ENCODE assay signal across 8 cellular contexts in genomic region chr10:86755454-86755739, GRCh38. TPM values are rescaled to one million over a fixed set of nuclear protein-coding genes. Genes with fewer than 3 reads are reported as not detected.
DNase-seq lines count a peak whose midpoint lies in the region; ATAC-seq lines count a peak whose summit lies in the region.

No MANE protein-coding gene starts in this region.

- no peaks in the 10 kb centered on the region for H3K36me3 ChIP-seq in iPS-20b (ENCODE audit: insufficient read depth, low read depth, low read length)

- peaks cover 1% of the 10 kb centered on the region for H3K36me3 Mint-ChIP-seq in activated CD4-positive, alpha-beta T cell treated with anti-CD3 and anti-CD28 coated beads, Interleukin-2, amount 10 ng/mL, durations not matched to agents 24 days and 14 days (ENCODE audit: low read depth)
- H3K36me3 Mint-ChIP-seq in activated T-helper 1 cell treated with anti-CD3 and anti-CD28 coated beads, Interleukin-12 subunit alpha, Interleukin-12 subunit beta, Interleukin-2, Interleukin-4 antibody, amounts not matched to agents 30 ng/mL and 10 ng/mL and 1 ng/mL, durations not matched to agents 14 hours and 24 hours and 36 hours (ENCODE audit: low read depth) = peaks cover 6% of the 10 kb centered on the region

- H3K4me1 Mint-ChIP-seq in activated CD4-positive, alpha-beta T cell treated with anti-CD3 and anti-CD28 coated beads, Interleukin-2, amount 10 ng/mL, durations not matched to agents 24 days and 14 days = peaks cover 40% of the 10 kb centered on the region
- peaks cover 52% of the 10 kb centered on the region for H3K4me1 Mint-ChIP-seq in activated T-helper 1 cell treated with anti-CD3 and anti-CD28 coated beads, Interleukin-12 subunit alpha, Interleukin-12 subunit beta, Interleukin-2, Interleukin-4 antibody, amounts not matched to agents 30 ng/mL and 10 ng/mL and 1 ng/mL, durations not matched to agents 14 hours and 24 hours and 36 hours (ENCODE audit: low read depth)

- ATAC-seq in HG02642 (IDR thresholded peaks at IDR 0.05; ENCODE audit: poor library complexity, unreplicated experiment) = no peak

- no peaks in the 10 kb centered on the region for H3K27me3 ChIP-seq in iPS-20b (ENCODE audit: insufficient read depth, low read length)

- peak overlapping the region; percentile 83 for H3K27ac ChIP-seq in iPS-20b (ENCODE audit: low read length)
- H3K27ac ChIP-seq in temporal lobe (ENCODE audit: low read depth, low read length) = peak overlapping the region; percentile 46

- peak overlapping the region; percentile 76 for H3K4me3 ChIP-seq in iPS-20b (ENCODE audit: low read length)

- intact Hi-C loops in activated CD4-positive, alpha-beta T cell treated with anti-CD3 and anti-CD28 coated beads, Interleukin-2, amount 10 ng/mL, durations not matched to agents 24 days and 14 days (cut with micrococcal nuclease) = loop anchor here (5.0 to 10.0 kb wide), 3 partner anchors 132 to 351 kb away; partner anchors contain the start of gene WAPL
- intact Hi-C loops in activated T-helper 1 cell treated with anti-CD3 and anti-CD28 coated beads, Interleukin-12 subunit alpha, Interleukin-12 subunit beta, Interleukin-2, Interleukin-4 antibody, amounts not matched to agents 30 ng/mL and 10 ng/mL and 1 ng/mL, durations not matched to agents 14 hours and 24 hours and 36 hours (cut with micrococcal nuclease) = loop anchor here (5.0 to 10.0 kb wide), 2 partner anchors 353 to 749 kb away; partner anchors contain the start of gene MINPP1

- H3K9me3 ChIP-seq in iPS-20b (ENCODE audit: insufficient read depth, low read depth, low read length) = no peaks in the 10 kb centered on the region

- peaks cover 17% of the 10 kb centered on the region for H3K4me1 ChIP-seq in iPS-20b (ENCODE audit: insufficient read depth, low read length)

- no peak for DNase-seq in activated CD4-positive, alpha-beta T cell treated with anti-CD3 and anti-CD28 coated beads, Interleukin-2, amount 10 ng/mL, durations not matched to agents 24 days and 14 days
- no peak for DNase-seq in activated CD4-positive, alpha-beta T cell treated with anti-CD3 and anti-CD28 coated beads, Interleukin-2, amount 50 U/mL, for 4 hours
- DNase-seq in activated T-helper 1 cell treated with anti-CD3 and anti-CD28 coated beads, Interleukin-12 subunit alpha, Interleukin-12 subunit beta, Interleukin-2, Interleukin-4 antibody, amounts not matched to agents 30 ng/mL and 10 ng/mL and 1 ng/mL, durations not matched to agents 14 hours and 24 hours and 36 hours (ENCODE audit: low spot score) = no peak
- DNase-seq in NCI-H748 (lab: John Stamatoyannopoulos, UW; ENCODE audit: unreplicated experiment) (no peak), DMS 273 treated with DMSO at 0.1 percent for 48 hours (lab: John Stamatoyannopoulos, UW) (no peak)

- peaks cover 38% of the 10 kb centered on the region for H3K27me3 Mint-ChIP-seq in activated CD4-positive, alpha-beta T cell treated with anti-CD3 and anti-CD28 coated beads, Interleukin-2, amount 10 ng/mL, durations not matched to agents 24 days and 14 days
- H3K27me3 Mint-ChIP-seq in activated T-helper 1 cell treated with anti-CD3 and anti-CD28 coated beads, Interleukin-12 subunit alpha, Interleukin-12 subunit beta, Interleukin-2, Interleukin-4 antibody, amounts not matched to agents 30 ng/mL and 10 ng/mL and 1 ng/mL, durations not matched to agents 14 hours and 24 hours and 36 hours (ENCODE audit: insufficient read depth) = peaks cover 43% of the 10 kb centered on the region

- peak overlapping the region; percentile 96 for H3K9ac ChIP-seq in iPS-20b (ENCODE audit: low read depth, low read length)

- peak overlapping the region; percentile 85 for H3K4me3 Mint-ChIP-seq in activated CD4-positive, alpha-beta T cell treated with anti-CD3 and anti-CD28 coated beads, Interleukin-2, amount 10 ng/mL, durations not matched to agents 24 days and 14 days
- H3K4me3 Mint-ChIP-seq in activated T-helper 1 cell treated with anti-CD3 and anti-CD28 coated beads, Interleukin-12 subunit alpha, Interleukin-12 subunit beta, Interleukin-2, Interleukin-4 antibody, amounts not matched to agents 30 ng/mL and 10 ng/mL and 1 ng/mL, durations not matched to agents 14 hours and 24 hours and 36 hours = peak overlapping the region; percentile 86

- peak overlapping the region; percentile 86 for H3K27ac Mint-ChIP-seq in activated CD4-positive, alpha-beta T cell treated with anti-CD3 and anti-CD28 coated beads, Interleukin-2, amount 10 ng/mL, durations not matched to agents 24 days and 14 days
- peak overlapping the region; percentile 86 for H3K27ac Mint-ChIP-seq in activated T-helper 1 cell treated with anti-CD3 and anti-CD28 coated beads, Interleukin-12 subunit alpha, Interleukin-12 subunit beta, Interleukin-2, Interleukin-4 antibody, amounts not matched to agents 30 ng/mL and 10 ng/mL and 1 ng/mL, durations not matched to agents 14 hours and 24 hours and 36 hours

- H3K9me3 Mint-ChIP-seq in activated CD4-positive, alpha-beta T cell treated with anti-CD3 and anti-CD28 coated beads, Interleukin-2, amount 10 ng/mL, durations not matched to agents 24 days and 14 days = no peaks in the 10 kb centered on the region
- no peaks in the 10 kb centered on the region for H3K9me3 Mint-ChIP-seq in activated T-helper 1 cell treated with anti-CD3 and anti-CD28 coated beads, Interleukin-12 subunit alpha, Interleukin-12 subunit beta, Interleukin-2, Interleukin-4 antibody, amounts not matched to agents 30 ng/mL and 10 ng/mL and 1 ng/mL, durations not matched to agents 14 hours and 24 hours and 36 hours

RNA-seq across cellular contexts. Expression of gene BMPR1A, which starts 1.0 kb away (rescaled TPM):
- total RNA-seq in activated CD4-positive, alpha-beta T cell treated with anti-CD3 and anti-CD28 coated beads, Interleukin-2, amount 10 ng/mL, durations not matched to agents 24 days and 14 days = 10.5 and 10.9 TPM in 2 replicates
- total RNA-seq in activated T-helper 1 cell treated with anti-CD3 and anti-CD28 coated beads, Interleukin-12 subunit alpha, Interleukin-12 subunit beta, Interleukin-2, Interleukin-4 antibody, amounts not matched to agents 30 ng/mL and 10 ng/mL and 1 ng/mL, durations not matched to agents 14 hours and 24 hours and 36 hours = 9.7 and 14.5 TPM in 2 replicates
- 45.0 TPM for total RNA-seq in temporal lobe
